19 cellular contexts compared by ENCODE assay signal in genomic region chr2:233546774-233547173, GRCh38.
"Had no signal": no experiment of that assay in that cellular context is flagged by ENCODE, and none has a peak within 500 bp of the region (broad histone marks: within the 10 kb centered on the region; RNA-seq: fewer than 3 reads in every experiment).

No MANE protein-coding gene starts in this region.

- H3K4me2 ChIP-seq: hepatocyte had no signal

- H3K4me1 ChIP-seq: suprapubic skin, uterus had no signal

- DNase-seq: activated CD4-positive, alpha-beta memory T cell treated with anti-CD3 and anti-CD28 coated beads for 36 hours; activated CD4-positive, alpha-beta T cell treated with anti-CD3 and anti-CD28 coated beads for 48 hours; activated effector memory CD4-positive, alpha-beta T cell treated with anti-CD3 and anti-CD28 coated beads, Interleukin-2, amount 50 U/mL, for 16 hours; activated naive CD4-positive, alpha-beta T cell treated with anti-CD3 and anti-CD28 coated beads, Interleukin-2, amount 10 ng/mL, durations not matched to agents 7 days and 5 days; amygdala; dermis blood vessel endothelial cell; effector CD8-positive, alpha-beta T cell; erythroblast; foreskin fibroblast; immature natural killer cell; mesendoderm; naive B cell; occipital lobe; stimulated activated CD4-positive, alpha-beta T cell treated with anti-CD3 and anti-CD28 coated beads, Interleukin-1b, Interleukin-23, amount 100 ng/mL, for 48 hours; transverse colon; uterus had no signal

- H3K36me3 ChIP-seq: uterus had no signal

- H3K79me2 ChIP-seq: hepatocyte had no signal

- H2AFZ ChIP-seq: hepatocyte had no signal

- H3K27ac ChIP-seq: hepatocyte, suprapubic skin, transverse colon, uterus had no signal

- H3K4me3 ChIP-seq: hepatocyte, suprapubic skin, transverse colon, uterus had no signal

- FAIRE-seq: bronchial epithelial cell had no signal

- H3K27me3 ChIP-seq: hepatocyte, suprapubic skin, transverse colon, uterus had no signal

- H3K9me3 ChIP-seq: suprapubic skin, transverse colon, uterus had no signal
